ENCODE assay signal across 10 cellular contexts in genomic region chr20:14775778-14776177, GRCh38.
DNase-seq lines count a peak whose midpoint lies in the region; TF ChIP-seq lines count a peak whose summit lies in the region.
"Had no signal": no experiment of that assay in that cellular context is flagged by ENCODE, and none has a peak within 500 bp of the region (broad histone marks: within the 10 kb centered on the region; RNA-seq: fewer than 3 reads in every experiment).

No MANE protein-coding gene starts in this region.

- H3K27me3 ChIP-seq in MG63 (no peaks in the 10 kb centered on the region), MM.1S (replicated peaks; ENCODE audit: insufficient read depth, low read length) (no peaks in the 10 kb centered on the region)

- no peaks in the 10 kb centered on the region for H3K79me2 ChIP-seq in MM.1S (ENCODE audit: low read length)

- no peaks in the 10 kb centered on the region for H3K9me2 ChIP-seq in MM.1S (replicated peaks; ENCODE audit: insufficient read depth, low read length)

- H3F3A ChIP-seq in MM.1S (ENCODE audit: insufficient read depth, low read length) = no peaks in the 10 kb centered on the region

- H2AFZ ChIP-seq in MM.1S (ENCODE audit: low read length) = no peak overlapping the region

- no peak overlapping the region for H3K27ac ChIP-seq in MM.1S (ENCODE audit: low read length)

- H3K9me3 ChIP-seq in MG63 (no peaks in the 10 kb centered on the region), MM.1S (replicated peaks; ENCODE audit: insufficient read depth, low read length) (no peaks in the 10 kb centered on the region)

- no peak for TF ChIP-seq CTCF in AG10803 (conservative IDR thresholded peaks at IDR 0.05; ENCODE audit: low read length)
- TF ChIP-seq CTCF in MM.1S (IDR thresholded peaks at IDR 0.05; ENCODE audit: low read length) = no peak

- H4K20me1 ChIP-seq in MM.1S (ENCODE audit: insufficient read depth, low read length) = no peaks in the 10 kb centered on the region

- H3K4me3 ChIP-seq in AG10803 (ENCODE audit: low read length) = no peak overlapping the region
- H3K4me3 ChIP-seq in MG63 = no peak overlapping the region
- no peak overlapping the region for H3K4me3 ChIP-seq in MM.1S (ENCODE audit: low read length)

- H3K9ac ChIP-seq in MM.1S (ENCODE audit: low read length) = no peak overlapping the region

- no peak overlapping the region for H3K4me2 ChIP-seq in MM.1S (ENCODE audit: low read depth, low read length)

- DNase-seq in AG10803 (ENCODE audit: low read depth) (peak; percentile 80), MG63 (peak; percentile 21), cerebellar cortex (ENCODE audit: low spot score) (peak; percentile 66), non-pigmented ciliary epithelial cell (ENCODE audit: low read depth) (peak; percentile 71), MM.1S (no peak), GDM1 (lab: John Stamatoyannopoulos, UW) (no peak), HUDEP-2 (lab: John Stamatoyannopoulos, UW; ENCODE audit: unreplicated experiment in 76 of 76) (no peak)
- DNase-seq in stimulated activated CD4-positive, alpha-beta T cell treated with anti-CD3 and anti-CD28 coated beads, Interleukin-4, amount 100 ng/mL, for 24 hours = no peak
- DNase-seq: activated T-cell treated with anti-CD3 and anti-CD28 coated beads, Interleukin-2, amount 50 U/mL, for 48 hours; CD4-positive, CD25-positive, alpha-beta regulatory T cell had no signal

- no peaks in the 10 kb centered on the region for H3K4me1 ChIP-seq in MM.1S (ENCODE audit: low read length)

- H3K36me3 ChIP-seq in MG63 (no peaks in the 10 kb centered on the region), MM.1S (replicated peaks; ENCODE audit: insufficient read depth, low read length) (no peaks in the 10 kb centered on the region)

Comparison
In these comparisons a context has a peak if more than half of its experiments do, and no peak if none do; other contexts are left out.
1. DNase-seq: peak in AG10803 (single experiment), MG63 (single experiment), cerebellar cortex (single experiment) and non-pigmented ciliary epithelial cell (single experiment); none in MM.1S (single experiment), GDM1 (single experiment), HUDEP-2 (0 of 76) and stimulated activated CD4-positive, alpha-beta T cell treated with anti-CD3 and anti-CD28 coated beads, Interleukin-4, amount 100 ng/mL, for 24 hours (single experiment).